ENCODE assay signal across 4 cellular contexts in the genomic region with DNA sequence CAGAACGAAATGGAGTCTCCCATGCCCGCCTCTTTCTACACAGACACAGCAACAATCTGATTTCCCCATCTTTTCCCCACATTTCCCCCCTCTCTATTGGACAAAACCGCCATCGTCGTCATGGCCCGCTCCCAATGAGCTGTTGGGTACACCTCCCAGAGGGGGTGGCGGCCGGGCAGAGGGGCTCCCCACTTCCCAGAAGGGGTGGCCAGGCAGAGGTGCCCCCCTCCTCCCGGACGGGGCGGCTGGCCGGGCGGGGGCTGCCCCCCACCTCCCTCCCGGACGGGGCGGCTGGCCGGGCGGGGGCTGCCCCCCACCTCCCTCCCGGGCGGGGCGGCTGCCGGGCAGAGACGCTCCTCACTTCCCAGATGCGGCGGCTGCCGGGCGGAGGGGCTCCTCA. TPM values are rescaled to one million over a fixed set of nuclear protein-coding genes. Genes with fewer than 3 reads are reported as not detected.
"Had no signal": no experiment of that assay in that cellular context is flagged by ENCODE, and none has a peak within 500 bp of the region (broad histone marks: within the 10 kb centered on the region; RNA-seq: fewer than 3 reads in every experiment).

No MANE protein-coding gene starts in this region.

RNA-seq across cellular contexts. Expression of gene SMKR1, which starts 26.4 kb away (rescaled TPM):
- total RNA-seq: GM23248, GM23338, H7, HFFc6 had no signal
